In the genomic region with DNA sequence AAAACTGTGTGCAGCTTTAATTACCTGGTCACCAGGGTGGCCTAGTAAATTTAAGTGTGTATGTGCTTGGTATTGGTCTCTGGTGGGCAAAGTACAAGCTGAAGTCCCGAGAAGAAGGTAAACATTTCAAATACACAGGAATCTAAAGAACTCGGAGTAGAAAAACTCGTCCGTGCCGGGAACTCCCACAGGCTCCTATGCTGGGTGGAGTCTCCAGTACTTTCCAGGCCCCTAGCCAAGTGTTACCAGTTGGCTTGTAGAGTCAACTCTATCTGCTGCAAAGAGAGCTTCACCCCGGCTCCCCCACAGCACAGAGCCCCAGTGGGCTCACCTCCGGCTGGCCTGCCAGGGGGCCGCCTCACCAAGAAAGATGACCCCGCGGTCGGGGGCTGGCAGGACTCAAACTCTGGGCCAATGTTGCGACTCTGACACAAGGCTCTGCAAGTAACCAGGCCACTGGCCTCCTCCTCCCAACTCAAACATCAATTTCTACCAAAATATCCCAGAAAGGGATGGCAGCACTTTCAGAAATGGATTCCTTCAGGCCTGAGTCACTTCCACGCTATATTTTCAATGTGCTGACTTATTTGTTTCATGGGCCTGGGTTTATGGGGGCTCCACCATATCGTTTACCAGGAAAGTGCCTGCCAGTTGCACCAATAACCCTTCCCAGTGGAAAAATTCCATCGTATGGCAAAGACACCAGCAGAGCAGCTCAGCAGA, we compare ENCODE assay signal across 10 cellular contexts.
DNase-seq lines count a peak whose midpoint lies in the region; ATAC-seq and TF ChIP-seq lines count a peak whose summit lies in the region.
"Had no signal": no experiment of that assay in that cellular context is flagged by ENCODE, and none has a peak within 500 bp of the region (broad histone marks: within the 10 kb centered on the region; RNA-seq: fewer than 3 reads in every experiment).

No MANE protein-coding gene starts in this region.

- H3K4me1 ChIP-seq in duodenal mucosa (ENCODE audit: control insufficient read depth in 1 of 2, insufficient read depth in 2 of 2, low read length in 2 of 2) (peaks cover 61 to 66% of the 10 kb centered on the region in 2 donors), lower lobe of right lung (peaks cover 42% of the 10 kb centered on the region)

- no peaks in the 10 kb centered on the region for H3K9me3 ChIP-seq in duodenal mucosa (ENCODE audit: control insufficient read depth in 1 of 2, low read length in 2 of 2)
- no peaks in the 10 kb centered on the region for H3K9me3 ChIP-seq in lower lobe of right lung

- H3K9ac ChIP-seq in duodenal mucosa (ENCODE audit: low read depth in 1 of 2, low read length in 2 of 2), result peak overlapping the region; percentile 35 to 60

- no peak for TF ChIP-seq CTCF in lower lobe of right lung (IDR thresholded peaks at IDR 0.05)

- DNase-seq in HuH-7.5 (ENCODE audit: low spot score) (peak; percentile 36), lower lobe of right lung (peak; percentile 66), stromal cell of bone marrow (ENCODE audit: low read depth) (peak; percentile 81), NCI-H774 (lab: John Stamatoyannopoulos, UW) (no peak)
- no peak for DNase-seq in activated CD4-positive, CD25-positive, alpha-beta regulatory T cell treated with anti-CD3 and anti-CD28 coated beads, Interleukin-2, amount 50 U/mL, for 72 hours
- no peak for DNase-seq in effector CD8-positive, alpha-beta T cell (lab: John Stamatoyannopoulos, UW)
- DNase-seq: activated CD4-positive, alpha-beta T cell treated with anti-CD3 and anti-CD28 coated beads for 1 hour; amniotic stem cell had no signal

- H3K4me3 ChIP-seq in duodenal mucosa (ENCODE audit: low read depth in 1 of 2, low read length in 2 of 2) (peak overlapping the region in 1 of 2 donors; percentile 37), lower lobe of right lung (no peak overlapping the region)

- ATAC-seq in lower lobe of right lung (peak; percentile 76 to 88), HG03469 (IDR thresholded peaks at IDR 0.05; ENCODE audit: unreplicated experiment) (no peak)

- H3K27ac ChIP-seq in duodenal mucosa (ENCODE audit: low read depth, low read length), result peak overlapping the region; percentile 72
- H3K27ac ChIP-seq in lower lobe of right lung, result peak overlapping the region; percentile 71

- H3K36me3 ChIP-seq in duodenal mucosa (ENCODE audit: control insufficient read depth in 1 of 2, insufficient read depth in 2 of 2, low read length in 2 of 2), result peaks cover 16 to 19% of the 10 kb centered on the region in 2 donors
- H3K36me3 ChIP-seq in lower lobe of right lung, result peaks cover 42% of the 10 kb centered on the region

- intact Hi-C loops in lower lobe of right lung (cut with DNase I), result no loop called here

- no peaks in the 10 kb centered on the region for H3K27me3 ChIP-seq in duodenal mucosa (ENCODE audit: control insufficient read depth in 1 of 2, insufficient read depth in 2 of 2, low read length in 2 of 2)
- no peaks in the 10 kb centered on the region for H3K27me3 ChIP-seq in lower lobe of right lung (ENCODE audit: low read depth)

Comparison
In these comparisons a context has a peak if more than half of its experiments do, and no peak if none do; other contexts are left out.
1. DNase-seq: peak in HuH-7.5 (single experiment), lower lobe of right lung (single experiment) and stromal cell of bone marrow (single experiment); none in activated CD4-positive, CD25-positive, alpha-beta regulatory T cell treated with anti-CD3 and anti-CD28 coated beads, Interleukin-2, amount 50 U/mL, for 72 hours (single experiment), NCI-H774 (single experiment) and effector CD8-positive, alpha-beta T cell (single experiment).